In the genomic region with DNA sequence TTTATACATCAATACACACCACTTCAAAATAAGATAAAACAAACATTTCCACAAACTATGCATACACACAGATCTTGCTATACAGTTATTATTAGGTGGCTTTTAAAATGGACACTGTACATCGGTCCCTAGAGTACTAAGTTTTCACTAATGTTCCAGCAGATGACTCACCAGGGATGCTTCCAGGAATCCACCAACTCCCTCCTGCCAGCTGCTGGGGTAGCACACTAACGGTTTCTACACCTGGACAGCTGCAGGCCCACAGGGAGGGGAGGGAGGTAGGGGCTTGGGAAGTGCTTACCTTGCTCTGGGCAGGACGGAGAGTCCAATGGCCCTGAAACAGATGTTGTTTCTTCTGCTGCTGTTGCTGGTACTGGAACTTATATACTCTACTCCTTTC, we compare ENCODE assay signal across 9 cellular contexts. TPM values are rescaled to one million over a fixed set of nuclear protein-coding genes. Genes with fewer than 3 reads are reported as not detected.
DNase-seq lines count a peak whose midpoint lies in the region; ATAC-seq and TF ChIP-seq lines count a peak whose summit lies in the region.
"Had no signal": no experiment of that assay in that cellular context is flagged by ENCODE, and none has a peak within 500 bp of the region (broad histone marks: within the 10 kb centered on the region; RNA-seq: fewer than 3 reads in every experiment).

A gene (minus strand): TSS at position 357 of the 400 bp plus-strand sequence. CDS start 3,705 bp downstream, outside the sequence.

- H3K27me3 ChIP-seq in CD4-positive, alpha-beta T cell (ENCODE audit: control insufficient read depth, insufficient read depth, low read length), result peaks cover 4% of the 10 kb centered on the region

- H3K4me1 Mint-ChIP-seq in CD4-positive, alpha-beta T cell (ENCODE audit: low read depth), result peaks cover 27% of the 10 kb centered on the region
- peaks cover 18% of the 10 kb centered on the region for H3K4me1 Mint-ChIP-seq in central memory CD8-positive, alpha-beta T cell
- H3K4me1 Mint-ChIP-seq in neural crest cell, result peaks cover 6% of the 10 kb centered on the region

- H3K27me3 Mint-ChIP-seq in CD4-positive, alpha-beta T cell, result peaks cover under 1% of the 10 kb centered on the region
- peaks cover 10% of the 10 kb centered on the region for H3K27me3 Mint-ChIP-seq in central memory CD8-positive, alpha-beta T cell
- H3K27me3 Mint-ChIP-seq in neural crest cell (ENCODE audit: low read depth), result peaks cover 51% of the 10 kb centered on the region

- H3K27ac Mint-ChIP-seq in CD4-positive, alpha-beta T cell, result no peak within 1 kb of the TSS
- no peak within 1 kb of the TSS for H3K27ac Mint-ChIP-seq in central memory CD8-positive, alpha-beta T cell (ENCODE audit: low read depth)
- no peak within 1 kb of the TSS for H3K27ac Mint-ChIP-seq in neural crest cell (ENCODE audit: unreplicated experiment)

- H3K9me3 ChIP-seq in CD4-positive, alpha-beta T cell (ENCODE audit: control insufficient read depth, low read length), result no peaks in the 10 kb centered on the region

- CTCF ChIA-PET in CD4-positive, alpha-beta T cell (lab: Charles Lee), result no interaction called here

- H3K27ac ChIP-seq in CD4-positive, alpha-beta T cell (ENCODE audit: low read depth, low read length), result no peak within 1 kb of the TSS

- no peak for ATAC-seq in CD4-positive, alpha-beta T cell (ENCODE audit: poor library complexity)
- no peak for ATAC-seq in central memory CD8-positive, alpha-beta T cell (replicated peaks; ENCODE audit: extremely low read depth, poor library complexity, severe bottlenecking)
- ATAC-seq in HG03521 (IDR thresholded peaks at IDR 0.05; ENCODE audit: unreplicated experiment), result no peak
- no peak for ATAC-seq in HG02840 (IDR thresholded peaks at IDR 0.05; ENCODE audit: low FRiP score, unreplicated experiment)

- POLR2A ChIA-PET in CD4-positive, alpha-beta T cell (lab: Charles Lee), result interaction anchor here (0.6 kb wide), 2 partner anchors 9 to 1095 kb away, joined by 3 to 4 read pairs; no protein-coding TSS in a partner anchor

- H3K36me3 Mint-ChIP-seq in CD4-positive, alpha-beta T cell (ENCODE audit: low read depth), result no peaks in the 10 kb centered on the region
- peaks cover 4% of the 10 kb centered on the region for H3K36me3 Mint-ChIP-seq in central memory CD8-positive, alpha-beta T cell (ENCODE audit: insufficient read depth)
- no peaks in the 10 kb centered on the region for H3K36me3 Mint-ChIP-seq in neural crest cell (ENCODE audit: low read depth)

- peak within 1 kb of the TSS; percentile 77 for H3K4me3 Mint-ChIP-seq in CD4-positive, alpha-beta T cell
- peak within 1 kb of the TSS; percentile 74 for H3K4me3 Mint-ChIP-seq in central memory CD8-positive, alpha-beta T cell
- H3K4me3 Mint-ChIP-seq in neural crest cell, result peak within 1 kb of the TSS; percentile 86

- DNase-seq in CD4-positive, alpha-beta T cell, result no peak
- DNase-seq in LHCN-M2 (ENCODE audit: low read depth) (peak; percentile 77), neural crest cell (ENCODE audit: low read depth, low spot score) (no peak), posterior cingulate gyrus (no peak), NCI-H82 (lab: John Stamatoyannopoulos, UW) (no peak)
- DNase-seq in central memory CD8-positive, alpha-beta T cell (ENCODE audit: low spot score in 2 of 2), result no peak
- DNase-seq: head of caudate nucleus had no signal

- TF ChIP-seq CTCF in CD4-positive, alpha-beta T cell (IDR thresholded peaks at IDR 0.05), result no peak
- no peak for TF ChIP-seq CTCF in neural crest cell (conservative IDR thresholded peaks at IDR 0.05)

- H3K9me3 Mint-ChIP-seq in CD4-positive, alpha-beta T cell, result no peaks in the 10 kb centered on the region
- H3K9me3 Mint-ChIP-seq in central memory CD8-positive, alpha-beta T cell, result no peaks in the 10 kb centered on the region
- no peaks in the 10 kb centered on the region for H3K9me3 Mint-ChIP-seq in neural crest cell

- intact Hi-C loops in CD4-positive, alpha-beta T cell (cut with DNase I, micrococcal nuclease), result loop anchor here (2.0 to 10.0 kb wide), 5 partner anchors 82 to 677 kb away; a partner anchor contains a TSS
- intact Hi-C loops in posterior cingulate gyrus (cut with DNase I), result loop anchor here (5.0 kb wide), 1 partner anchor 587 kb away; a partner anchor contains a TSS

RNA-seq across cellular contexts. Expression of the gene that starts here (rescaled TPM):
- not detected for total RNA-seq in CD4-positive, alpha-beta T cell
- total RNA-seq in LHCN-M2 (2014; rRNA removed) (not detected in 2 replicates), neural crest cell (not detected in 2 replicates)
- not detected for polyA plus RNA-seq in LHCN-M2 (2012)

Comparison
In these comparisons a context has a peak if more than half of its experiments do, and no peak if none do; other contexts are left out.
1. Peak in DNase-seq in LHCN-M2; RNA of the gene not detected or under 1 TPM.